Comparison of ENCODE assay signal across 13 cellular contexts in the genomic region with DNA sequence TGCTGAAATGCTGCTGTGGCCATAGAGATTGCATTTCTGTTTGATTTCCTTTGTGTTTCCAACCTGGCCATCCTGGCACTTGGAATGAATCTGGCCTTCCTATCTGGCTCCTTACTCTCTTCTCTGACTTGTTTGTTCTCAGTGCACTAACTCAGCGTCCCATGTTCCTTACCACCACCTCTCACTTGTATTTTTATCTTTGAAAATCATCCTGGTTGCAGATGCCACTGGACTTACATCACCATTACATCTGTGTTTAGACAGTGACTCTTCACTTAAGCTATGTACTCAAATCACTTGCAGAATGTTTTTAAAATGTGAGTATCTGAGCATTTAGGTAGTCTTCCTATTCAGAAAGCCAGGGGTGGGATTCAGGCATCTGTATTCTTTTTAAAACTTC.
DNase-seq lines count a peak whose midpoint lies in the region; ATAC-seq and TF ChIP-seq lines count a peak whose summit lies in the region.
"Had no signal": no experiment of that assay in that cellular context is flagged by ENCODE, and none has a peak within 500 bp of the region (broad histone marks: within the 10 kb centered on the region; RNA-seq: fewer than 3 reads in every experiment).

No MANE protein-coding gene starts in this region.

- no peaks in the 10 kb centered on the region for H4K20me1 ChIP-seq in hepatocyte (ENCODE audit: insufficient read depth, poor library complexity, severe bottlenecking)

- H3K4me1 ChIP-seq in breast epithelium (no peaks in the 10 kb centered on the region), hepatocyte (ENCODE audit: insufficient read depth) (peaks cover 15% of the 10 kb centered on the region)
- no peaks in the 10 kb centered on the region for H3K4me1 ChIP-seq in CD4-positive, alpha-beta memory T cell (ENCODE audit: insufficient read depth, low read length)

- H3K79me2 ChIP-seq in hepatocyte = no peaks in the 10 kb centered on the region

- no peak overlapping the region for H3K4me2 ChIP-seq in hepatocyte

- H3K27ac ChIP-seq in breast epithelium (no peak overlapping the region), angular gyrus (ENCODE audit: low read depth, low read length) (peak overlapping the region; percentile 59), hepatocyte (peak overlapping the region; percentile 65)
- no peak overlapping the region for H3K27ac ChIP-seq in CD4-positive, alpha-beta memory T cell (ENCODE audit: low read depth, low read length)
- H3K27ac ChIP-seq: 22Rv1, SK-N-MC had no signal

- no peaks in the 10 kb centered on the region for H3K9me2 ChIP-seq in hepatocyte (replicated peaks; ENCODE audit: insufficient read depth)

- no peak for ATAC-seq in HG02623 (IDR thresholded peaks at IDR 0.05; ENCODE audit: unreplicated experiment)
- ATAC-seq in GM18502 (IDR thresholded peaks at IDR 0.05; ENCODE audit: poor library complexity, unreplicated experiment) = no peak

- intact Hi-C loops in MCF 10A (cut with micrococcal nuclease) (no loop called here), breast epithelium (cut with DNase I; ENCODE audit: low total_unique reads) (no loop called here)
- intact Hi-C loops in CD4-positive, alpha-beta memory T cell (cut with micrococcal nuclease) = no loop called here

- no peaks in the 10 kb centered on the region for H3K27me3 Mint-ChIP-seq in MCF 10A (ENCODE audit: insufficient read depth, unreplicated experiment)
- H3K27me3 Mint-ChIP-seq in CD4-positive, alpha-beta memory T cell = no peaks in the 10 kb centered on the region
- H3K27me3 Mint-ChIP-seq: central memory CD8-positive, alpha-beta T cell had no signal

- TF ChIP-seq POLR2A in breast epithelium (IDR thresholded peaks at IDR 0.05) = no peak

- CTCF ChIA-PET in MCF 10A (lab: Yijun Ruan, JAX) = interaction anchor here (0.7 to 1.8 kb wide), 3 partner anchors 22 to 555 kb away, joined by 3 to 4 read pairs (median 3); no protein-coding TSS in a partner anchor
- CTCF ChIA-PET in CD4-positive, alpha-beta memory T cell (lab: Charles Lee; ENCODE audit: partially characterized antibody) = no interaction called here

- H3K36me3 ChIP-seq in breast epithelium = no peaks in the 10 kb centered on the region
- no peaks in the 10 kb centered on the region for H3K36me3 ChIP-seq in hepatocyte (replicated peaks; ENCODE audit: insufficient read depth, low read depth)
- H3K36me3 ChIP-seq in CD4-positive, alpha-beta memory T cell (ENCODE audit: insufficient read depth, low read length) = no peaks in the 10 kb centered on the region

- H3K9me3 ChIP-seq in breast epithelium (no peaks in the 10 kb centered on the region), hepatocyte (ENCODE audit: low read depth) (no peaks in the 10 kb centered on the region)
- no peaks in the 10 kb centered on the region for H3K9me3 ChIP-seq in CD4-positive, alpha-beta memory T cell (ENCODE audit: control insufficient read depth in 1 of 2, low read length in 2 of 2)

- H2AFZ ChIP-seq in hepatocyte = no peak overlapping the region

- H3K36me3 Mint-ChIP-seq in MCF 10A (ENCODE audit: insufficient read depth, unreplicated experiment) = no peaks in the 10 kb centered on the region
- peaks cover 18 to 41% of the 10 kb centered on the region in 2 donors for H3K36me3 Mint-ChIP-seq in CD4-positive, alpha-beta memory T cell

- H3K27ac Mint-ChIP-seq in MCF 10A (ENCODE audit: low read depth, unreplicated experiment) = peak overlapping the region; percentile 2
- H3K27ac Mint-ChIP-seq in CD4-positive, alpha-beta memory T cell = no peak overlapping the region

- peaks cover 20% of the 10 kb centered on the region for H3K4me1 Mint-ChIP-seq in MCF 10A (ENCODE audit: insufficient read depth, unreplicated experiment)
- H3K4me1 Mint-ChIP-seq in CD4-positive, alpha-beta memory T cell = peaks cover 0 to 4% (median 1%) of the 10 kb centered on the region in 4 donors

- BruUV-seq in MCF 10A (replicated peaks; lab: Mats Ljungman, UMichigan) = no TSS peak

- no peak for TF ChIP-seq CTCF in MCF 10A (IDR thresholded peaks at IDR 0.05; ENCODE audit: unreplicated experiment)
- TF ChIP-seq CTCF in breast epithelium (IDR thresholded peaks at IDR 0.05) = no peak
- TF ChIP-seq CTCF in hepatocyte (IDR thresholded peaks at IDR 0.05; ENCODE audit: poor library complexity) = no peak

- peak overlapping the region; percentile 0 for H3K4me3 Mint-ChIP-seq in MCF 10A (ENCODE audit: unreplicated experiment)
- no peak overlapping the region for H3K4me3 Mint-ChIP-seq in CD4-positive, alpha-beta memory T cell
- H3K4me3 Mint-ChIP-seq: central memory CD8-positive, alpha-beta T cell had no signal

- WGBS in hepatocyte (ENCODE audit: low lambda C conversion rate, missing lambda C conversion rate) = 15% methylated on average over 1 of the region's 1 CpG

- no peaks in the 10 kb centered on the region for H3K9me3 Mint-ChIP-seq in MCF 10A (ENCODE audit: unreplicated experiment)
- H3K9me3 Mint-ChIP-seq in CD4-positive, alpha-beta memory T cell = peaks cover 0 to 2% (median 0%) of the 10 kb centered on the region in 8 donors
- H3K9me3 Mint-ChIP-seq: central memory CD8-positive, alpha-beta T cell had no signal

- POLR2A ChIA-PET in MCF 10A (lab: Yijun Ruan, JAX) = interaction anchor here (0.6 to 1.4 kb wide), 5 partner anchors 11 to 286 kb away, joined by 3 to 5 read pairs (median 3); no protein-coding TSS in a partner anchor
- POLR2A ChIA-PET in CD4-positive, alpha-beta memory T cell (lab: Charles Lee; ENCODE audit: partially characterized antibody) = no interaction called here

- H3K27me3 ChIP-seq in breast epithelium = no peaks in the 10 kb centered on the region
- no peaks in the 10 kb centered on the region for H3K27me3 ChIP-seq in hepatocyte
- H3K27me3 ChIP-seq in CD4-positive, alpha-beta memory T cell (ENCODE audit: insufficient read depth, low read length) = no peaks in the 10 kb centered on the region

- H3K4me3 ChIP-seq in breast epithelium = no peak overlapping the region
- H3K4me3 ChIP-seq in hepatocyte = no peak overlapping the region
- H3K4me3 ChIP-seq in CD4-positive, alpha-beta memory T cell (ENCODE audit: low read length in 2 of 2) = no peak overlapping the region
- H3K4me3 ChIP-seq: SK-N-MC had no signal

- DNase-seq in MCF 10A (ENCODE audit: unreplicated experiment) (peak; percentile 41), breast epithelium (ENCODE audit: low spot score in 2 of 2) (no peak), hepatocyte (ENCODE audit: low spot score) (peak; percentile 30), DMS 273 treated with DMSO at 0.1 percent for 48 hours (lab: John Stamatoyannopoulos, UW) (no peak)
- no peak for DNase-seq in CD4-positive, alpha-beta memory T cell
- DNase-seq: activated CD8-positive, alpha-beta memory T cell treated with anti-CD3 and anti-CD28 coated beads for 24 hours; NCI-H2029 treated with DMSO at 0.1 percent for 48 hours had no signal

Comparison
In these comparisons a context has a peak if more than half of its experiments do, and no peak if none do; other contexts are left out.
1. DNase-seq: peak in MCF 10A (single experiment) and hepatocyte (single experiment); none in breast epithelium (0 of 2), DMS 273 treated with DMSO at 0.1 percent for 48 hours (single experiment) and CD4-positive, alpha-beta memory T cell (0 of 5).
2. H3K27ac ChIP-seq: peak in angular gyrus (single experiment) and hepatocyte (single experiment); none in breast epithelium (0 of 2) and CD4-positive, alpha-beta memory T cell (single experiment).